Comparison of ENCODE assay signal across 9 cellular contexts in the genomic region with DNA sequence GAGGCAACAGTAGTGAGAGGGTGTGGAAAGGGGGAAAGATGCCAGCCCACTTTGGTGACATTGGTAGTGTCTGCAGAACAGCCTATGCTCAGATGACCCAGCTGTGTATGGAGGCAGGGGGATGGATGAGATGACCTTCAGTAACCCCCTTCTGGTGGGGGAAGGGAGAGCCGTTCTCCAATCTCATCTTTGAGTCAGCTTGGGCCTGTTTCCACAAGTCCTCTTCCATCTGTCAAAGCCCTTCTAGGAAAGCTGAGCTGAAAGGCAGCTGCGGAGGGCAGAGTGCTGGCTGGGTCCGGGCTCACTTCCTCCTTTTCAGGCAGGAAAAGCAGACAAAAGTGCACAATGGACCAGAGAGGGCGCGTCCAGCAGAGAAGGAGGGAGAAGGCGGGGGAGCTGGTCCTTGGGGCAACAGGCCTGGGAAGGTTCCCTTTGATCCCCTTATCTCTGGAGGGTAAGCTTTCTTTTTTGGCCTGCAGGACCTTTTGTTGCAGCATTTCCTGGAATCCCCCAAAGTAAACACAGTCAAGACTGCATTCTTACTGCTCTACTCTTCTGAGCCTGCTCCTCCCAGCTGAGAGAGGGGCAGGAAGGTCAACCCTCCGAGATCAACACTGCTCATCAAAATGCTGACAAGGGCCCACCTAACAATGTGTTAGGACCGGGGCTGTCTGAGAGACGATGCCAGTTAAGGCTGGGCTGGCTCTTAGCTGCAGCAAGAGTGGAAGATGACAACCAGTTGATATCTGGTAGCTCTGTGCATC. TPM values are rescaled to one million over a fixed set of nuclear protein-coding genes. Genes with fewer than 3 reads are reported as not detected.
A peak's percentile ranks its signal among the peaks of the same experiment; 100 is the strongest.
DNase-seq lines count a peak whose midpoint lies in the region; ATAC-seq and TF ChIP-seq lines count a peak whose summit lies in the region.
"Had no signal": no experiment of that assay in that cellular context is flagged by ENCODE, and none has a peak within 500 bp of the region (broad histone marks: within the 10 kb centered on the region; RNA-seq: fewer than 3 reads in every experiment).

No MANE protein-coding gene starts in this region.

- H3K4me1 ChIP-seq in BE2C, result no peaks in the 10 kb centered on the region

- H3K27ac Mint-ChIP-seq in activated CD8-positive, alpha-beta memory T cell treated with anti-CD3 and anti-CD28 coated beads, Interleukin-2, amount 10 ng/mL, durations not matched to agents 7 days and 5 days, result no peak overlapping the region

- TF ChIP-seq CTCF in BE2C (IDR thresholded peaks at IDR 0.05; ENCODE audit: low read depth, low read length), result no peak
- TF ChIP-seq CTCF in epithelial cell of esophagus (IDR thresholded peaks at IDR 0.05; ENCODE audit: insufficient read depth, low read depth, low read length, missing control alignments), result no peak

- no peaks in the 10 kb centered on the region for H3K9me3 ChIP-seq in BE2C

- CTCF ChIA-PET in activated CD8-positive, alpha-beta memory T cell treated with anti-CD3 and anti-CD28 coated beads, Interleukin-2, amount 10 ng/mL, durations not matched to agents 7 days and 5 days (lab: Charles Lee), result interaction anchor here (1.9 kb wide), 1 partner anchor 28 kb away, joined by 7 read pairs; a partner anchor contains a TSS

- no peak overlapping the region for H3K4me3 Mint-ChIP-seq in activated CD8-positive, alpha-beta memory T cell treated with anti-CD3 and anti-CD28 coated beads, Interleukin-2, amount 10 ng/mL, durations not matched to agents 7 days and 5 days

- no peaks in the 10 kb centered on the region for H3K36me3 ChIP-seq in BE2C

- peaks cover 3% of the 10 kb centered on the region for H3K4me1 Mint-ChIP-seq in activated CD8-positive, alpha-beta memory T cell treated with anti-CD3 and anti-CD28 coated beads, Interleukin-2, amount 10 ng/mL, durations not matched to agents 7 days and 5 days

- peaks cover 59% of the 10 kb centered on the region for H3K27me3 Mint-ChIP-seq in activated CD8-positive, alpha-beta memory T cell treated with anti-CD3 and anti-CD28 coated beads, Interleukin-2, amount 10 ng/mL, durations not matched to agents 7 days and 5 days

- no peaks in the 10 kb centered on the region for H3K36me3 Mint-ChIP-seq in activated CD8-positive, alpha-beta memory T cell treated with anti-CD3 and anti-CD28 coated beads, Interleukin-2, amount 10 ng/mL, durations not matched to agents 7 days and 5 days
- H3K36me3 Mint-ChIP-seq: naive B cell had no signal

- H3K4me3 ChIP-seq in BE2C (ENCODE audit: low read depth, low read length) (no peak overlapping the region), epithelial cell of esophagus (ENCODE audit: low read length) (no peak overlapping the region)

- no peaks in the 10 kb centered on the region for H3K27me3 ChIP-seq in BE2C

- DNase-seq in BE2C (peak; percentile 30), NCI-H1694 (lab: John Stamatoyannopoulos, UW) (peak; percentile 9), epithelial cell of esophagus (ENCODE audit: low read depth) (peak; percentile 91), myocyte (ENCODE audit: low read depth) (peak; percentile 68), mesenteric fat pad (ENCODE audit: low spot score) (no peak), epidermal melanocyte (ENCODE audit: insufficient read length, low spot score) (no peak)
- no peak for DNase-seq in activated CD8-positive, alpha-beta memory T cell treated with anti-CD3 and anti-CD28 coated beads, Interleukin-2, amount 10 ng/mL, durations not matched to agents 7 days and 5 days
- DNase-seq: naive B cell had no signal

- H3K9me3 Mint-ChIP-seq in activated CD8-positive, alpha-beta memory T cell treated with anti-CD3 and anti-CD28 coated beads, Interleukin-2, amount 10 ng/mL, durations not matched to agents 7 days and 5 days (ENCODE audit: low read depth), result no peaks in the 10 kb centered on the region
- H3K9me3 Mint-ChIP-seq: naive B cell had no signal

- ATAC-seq in activated CD8-positive, alpha-beta memory T cell treated with anti-CD3 and anti-CD28 coated beads, Interleukin-2, amount 10 ng/mL, durations not matched to agents 7 days and 5 days, result no peak
- ATAC-seq in HG02571 (IDR thresholded peaks at IDR 0.05; ENCODE audit: unreplicated experiment), result no peak

RNA-seq across cellular contexts. Expression of a gene that starts 1.2 kb away (rescaled TPM):
- polyA plus RNA-seq in BE2C (2012; ENCODE audit: insufficient read depth, insufficient read length, low read depth), result 1.4 TPM
- 2.5 TPM in 1 of 2 replicates, not detected in the other for total RNA-seq in myocyte
- polyA plus RNA-seq in myocyte (2012), result 0.45 TPM
- not detected for total RNA-seq in activated CD8-positive, alpha-beta memory T cell treated with anti-CD3 and anti-CD28 coated beads, Interleukin-2, amount 10 ng/mL, durations not matched to agents 7 days and 5 days
- 26.6 TPM for total RNA-seq in mesenteric fat pad

RNA-seq across cellular contexts. Expression of a gene that starts 28.6 kb away (rescaled TPM):
- polyA plus RNA-seq in BE2C (2012; ENCODE audit: insufficient read depth, insufficient read length, low read depth), result 21.6 TPM
- total RNA-seq in myocyte, result 4.6 and 9.9 TPM in 2 replicates
- polyA plus RNA-seq in myocyte (2012), result 7.5 TPM
- under 1 TPM; 0.35 to 0.80 TPM for total RNA-seq in activated CD8-positive, alpha-beta memory T cell treated with anti-CD3 and anti-CD28 coated beads, Interleukin-2, amount 10 ng/mL, durations not matched to agents 7 days and 5 days
- 16.8 TPM for total RNA-seq in mesenteric fat pad

Comparison
In these comparisons a context has a peak if more than half of its experiments do, and no peak if none do; other contexts are left out.
1. DNase-seq: peak in BE2C (single experiment), NCI-H1694 (single experiment), epithelial cell of esophagus (single experiment) and myocyte (single experiment); none in activated CD8-positive, alpha-beta memory T cell treated with anti-CD3 and anti-CD28 coated beads, Interleukin-2, amount 10 ng/mL, durations not matched to agents 7 days and 5 days (single experiment), mesenteric fat pad (single experiment) and epidermal melanocyte (single experiment).